8 cellular contexts compared by ENCODE assay signal in genomic region chr2:47309952-47310800, GRCh38. TPM values are rescaled to one million over a fixed set of nuclear protein-coding genes. Genes with fewer than 3 reads are reported as not detected.
A peak's percentile ranks its signal among the peaks of the same experiment; 100 is the strongest.
DNase-seq lines count a peak whose midpoint lies in the region; ATAC-seq and TF ChIP-seq lines count a peak whose summit lies in the region.

No MANE protein-coding gene starts in this region.

- H3K4me3 Mint-ChIP-seq in stimulated activated naive CD8-positive, alpha-beta T cell treated with anti-CD3 and anti-CD28 coated beads, Interleukin-15, amount 100 ng/mL, for 72 hours, result no peak overlapping the region

- no peak for DNase-seq in stimulated activated naive CD8-positive, alpha-beta T cell treated with anti-CD3 and anti-CD28 coated beads, Interleukin-15, Interleukin-2, amounts not matched to agents 100 U/mL and 50 U/mL, for 24 hours
- no peak for DNase-seq in stimulated activated naive CD8-positive, alpha-beta T cell treated with anti-CD3 and anti-CD28 coated beads, Interleukin-15, amount 100 ng/mL, for 72 hours
- DNase-seq in OCI-LY7 (ENCODE audit: low spot score) (peak; percentile 18), heart right ventricle (peak in 1 of 2 donors; percentile 16), stomach (peak; percentile 48), EL (no peak), NCI-H524 treated with DMSO at 0.1 percent for 48 hours (lab: John Stamatoyannopoulos, UW) (no peak)

- no peak for TF ChIP-seq CTCF in OCI-LY7 (conservative IDR thresholded peaks at IDR 0.05; ENCODE audit: low read length)
- TF ChIP-seq CTCF in heart right ventricle (IDR thresholded peaks at IDR 0.05), result no peak
- TF ChIP-seq CTCF in stomach (IDR thresholded peaks at IDR 0.05), result no peak

- no peak overlapping the region for H3K27ac ChIP-seq in OCI-LY7 (ENCODE audit: low read depth, low read length, poor library complexity, severe bottlenecking)
- peak overlapping the region; percentile 15 to 78 (median 67) for H3K27ac ChIP-seq in heart right ventricle
- peak overlapping the region; percentile 54 to 82 (median 73) for H3K27ac ChIP-seq in stomach

- CTCF ChIA-PET in OCI-LY7 (lab: Charles Lee; ENCODE audit: unreplicated experiment), result no interaction called here

- no peaks in the 10 kb centered on the region for H3K9me3 ChIP-seq in OCI-LY7 (ENCODE audit: low read length)
- H3K9me3 ChIP-seq in heart right ventricle, result no peaks in the 10 kb centered on the region
- no peaks in the 10 kb centered on the region for H3K9me3 ChIP-seq in stomach

- H3K4me3 ChIP-seq in OCI-LY7 (ENCODE audit: low read depth, low read length, poor library complexity, severe bottlenecking) (no peak overlapping the region), heart right ventricle (peak overlapping the region in 1 of 10 donors; percentile 9), stomach (no peak overlapping the region)

- WGBS in heart right ventricle, 2 donors, result 39 to 44% methylated on average over 9 of the region's 9 CpGs
- 20 to 44% (median 26%) methylated on average over 9 of the region's 9 CpGs for WGBS in stomach, 5 donors

- H2AFZ ChIP-seq in OCI-LY7 (ENCODE audit: low read length), result peak overlapping the region; percentile 6; the same call in 1 of the 2 replicates

- H3K4me2 ChIP-seq in OCI-LY7 (ENCODE audit: low read length), result peak overlapping the region; percentile 36; the same call in 1 of the 2 replicates

- H3K9me3 Mint-ChIP-seq in stimulated activated naive CD8-positive, alpha-beta T cell treated with anti-CD3 and anti-CD28 coated beads, Interleukin-15, amount 100 ng/mL, for 72 hours, result no peaks in the 10 kb centered on the region

- no peaks in the 10 kb centered on the region for H4K20me1 ChIP-seq in OCI-LY7 (ENCODE audit: insufficient read depth, low read length)

- no peaks in the 10 kb centered on the region for H3K4me1 Mint-ChIP-seq in stimulated activated naive CD8-positive, alpha-beta T cell treated with anti-CD3 and anti-CD28 coated beads, Interleukin-15, amount 100 ng/mL, for 72 hours

- intact Hi-C loops in OCI-LY7 (cut with micrococcal nuclease; ENCODE audit: unreplicated experiment) (no loop called here), heart right ventricle (cut with DNase I) (loop anchor here in 3 of 10 donors (2.0 to 5.0 kb wide), 2 partner anchors 37 to 38 kb away; no protein-coding TSS in a partner anchor), stomach (cut with DNase I; ENCODE audit: low total_unique reads) (no loop called here)

- peak; percentile 46 for ATAC-seq in stimulated activated naive CD8-positive, alpha-beta T cell treated with anti-CD3 and anti-CD28 coated beads, Interleukin-15, Interleukin-2, amounts not matched to agents 100 U/mL and 50 U/mL, for 24 hours
- ATAC-seq in stimulated activated naive CD8-positive, alpha-beta T cell treated with anti-CD3 and anti-CD28 coated beads, Interleukin-15, amount 100 ng/mL, for 72 hours, result no peak
- ATAC-seq in HG03097 (IDR thresholded peaks at IDR 0.05; ENCODE audit: low FRiP score, unreplicated experiment), result peak; percentile 76
- ATAC-seq in heart right ventricle, result peak; percentile 36 to 79 (median 68)

- no TSS peak for BruUV-seq in OCI-LY7 (replicated peaks; lab: Mats Ljungman, UMichigan)

- no peaks in the 10 kb centered on the region for H3K9me2 ChIP-seq in OCI-LY7 (ENCODE audit: insufficient read depth, low read length)

- no peaks in the 10 kb centered on the region for H3K36me3 ChIP-seq in OCI-LY7 (ENCODE audit: insufficient read depth, low read length)
- no peaks in the 10 kb centered on the region for H3K36me3 ChIP-seq in heart right ventricle
- no peaks in the 10 kb centered on the region for H3K36me3 ChIP-seq in stomach

- H3K4me1 ChIP-seq in OCI-LY7 (ENCODE audit: insufficient read depth, low read length, poor library complexity, severe bottlenecking) (peaks cover 13% of the 10 kb centered on the region), heart right ventricle (peaks cover 2 to 52% (median 17%) of the 10 kb centered on the region in 9 donors), stomach (peaks cover 14 to 47% (median 21%) of the 10 kb centered on the region in 4 donors)

- TF ChIP-seq POLR2A in stomach (IDR thresholded peaks at IDR 0.05), result no peak

- POLR2A ChIA-PET in OCI-LY7 (lab: Charles Lee), result interaction anchor here (0.7 to 1.5 kb wide), 2 partner anchors 10 to 21 kb away, joined by 3 read pairs; no protein-coding TSS in a partner anchor

- TF ChIP-seq EP300 in stomach (IDR thresholded peaks at IDR 0.05), result no peak

- H3K27me3 ChIP-seq in heart right ventricle (no peaks in the 10 kb centered on the region), stomach (no peaks in the 10 kb centered on the region)

- no peaks in the 10 kb centered on the region for H3K79me2 ChIP-seq in OCI-LY7 (ENCODE audit: insufficient read depth, low read depth, low read length)

- H3K27ac Mint-ChIP-seq in stimulated activated naive CD8-positive, alpha-beta T cell treated with anti-CD3 and anti-CD28 coated beads, Interleukin-15, amount 100 ng/mL, for 72 hours, result no peak overlapping the region

- peaks cover 35% of the 10 kb centered on the region for H3K27me3 Mint-ChIP-seq in stimulated activated naive CD8-positive, alpha-beta T cell treated with anti-CD3 and anti-CD28 coated beads, Interleukin-15, amount 100 ng/mL, for 72 hours

RNA-seq across cellular contexts. Expression of gene EPCAM, which starts 58.9 kb away (rescaled TPM):
- not detected in 2 replicates for total RNA-seq in OCI-LY7 (2014; rRNA removed; shearing (Covaris generic))
- not detected in 2 replicates for total RNA-seq in OCI-LY7 (2022)
- 1 to 10 TPM in 2 of 10 donors, under 1 TPM in 5, not detected in 3; 0.16 to 2.9 (median 0.46) TPM for total RNA-seq in heart right ventricle
- under 1 TPM; 0.07 to 0.15 TPM for polyA plus RNA-seq in heart right ventricle
- total RNA-seq in stomach, result 100 to 1,000 TPM in 3 of 5 donors, 10 to 100 TPM in 2; 19.3 to 509 (median 119) TPM
- polyA plus RNA-seq in stomach, result 10 to 100 TPM; 24.6 to 82.9 (median 73.9) TPM

Comparison
In these comparisons a context has a peak if more than half of its experiments do, and no peak if none do; other contexts are left out.
1. DNase-seq: peak in OCI-LY7 (single experiment) and stomach (single experiment); none in stimulated activated naive CD8-positive, alpha-beta T cell treated with anti-CD3 and anti-CD28 coated beads, Interleukin-15, Interleukin-2, amounts not matched to agents 100 U/mL and 50 U/mL, for 24 hours (single experiment), stimulated activated naive CD8-positive, alpha-beta T cell treated with anti-CD3 and anti-CD28 coated beads, Interleukin-15, amount 100 ng/mL, for 72 hours (0 of 2), EL (single experiment) and NCI-H524 treated with DMSO at 0.1 percent for 48 hours (single experiment).
2. RNA of gene EPCAM, which starts 58.9 kb away (total RNA-seq): 19.3 to 509 TPM in stomach; 0.16 to 2.9 TPM in heart right ventricle and not detected in OCI-LY7; every median in the first group is over 4 times any median in the second.